In the genomic region with DNA sequence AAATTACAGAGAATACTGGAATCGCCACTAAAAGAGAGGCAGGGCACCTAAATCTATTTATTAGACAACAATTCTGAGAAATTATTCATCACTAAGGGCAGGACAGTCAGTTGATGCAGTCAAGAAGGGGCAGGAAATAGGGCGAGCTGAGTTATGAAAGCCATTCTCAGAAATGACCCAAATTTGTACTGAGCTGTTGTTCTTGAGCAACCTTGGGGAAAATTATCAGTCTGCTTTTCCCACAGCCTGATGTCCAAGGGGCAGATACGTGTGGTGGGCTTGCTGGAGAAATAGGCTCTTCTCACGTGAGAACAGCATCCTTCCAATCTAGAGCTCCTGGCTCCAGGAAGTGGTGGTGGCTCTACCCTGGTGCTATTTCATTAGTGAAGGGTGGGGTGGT, we compare ENCODE assay signal across 31 cellular contexts. TPM values are rescaled to one million over a fixed set of nuclear protein-coding genes. Genes with fewer than 3 reads are reported as not detected.
DNase-seq lines count a peak whose midpoint lies in the region; ATAC-seq and TF ChIP-seq lines count a peak whose summit lies in the region.
"Had no signal": no experiment of that assay in that cellular context is flagged by ENCODE, and none has a peak within 500 bp of the region (broad histone marks: within the 10 kb centered on the region; RNA-seq: fewer than 3 reads in every experiment).

No MANE protein-coding gene starts in this region.

- H3K27me3 Mint-ChIP-seq in natural killer cell treated with Interleukin-12 subunit alpha and Interleukin-12 subunit beta and Interleukin-15 and Interleukin-18, amount 100 ng/mL, for 72 hours = peaks cover 0 to 10% of the 10 kb centered on the region in 2 donors
- peaks cover 0 to 2% of the 10 kb centered on the region in 2 donors for H3K27me3 Mint-ChIP-seq in natural killer cell (ENCODE audit: low read depth in 2 of 2)
- H3K27me3 Mint-ChIP-seq: activated naive CD8-positive, alpha-beta T cell treated with anti-CD3 and anti-CD28 coated beads, Interleukin-2, amount 10 ng/mL, durations not matched to agents 7 days and 5 days; activated T-helper 17 cell treated with anti-CD3 and anti-CD28 coated beads, Interleukin-2, amount 50 U/mL, for 72 hours had no signal

- no peak overlapping the region for H3K27ac ChIP-seq in ovary
- H3K27ac ChIP-seq: brain microvascular endothelial cell, HL-60, neural progenitor cell, prostate gland had no signal

- H3K9me3 ChIP-seq in ovary = no peaks in the 10 kb centered on the region
- H3K9me3 ChIP-seq: prostate gland had no signal

- no peak overlapping the region for H3K27ac Mint-ChIP-seq in natural killer cell treated with Interleukin-12 subunit alpha and Interleukin-12 subunit beta and Interleukin-15 and Interleukin-18, amount 100 ng/mL, for 72 hours
- no peak overlapping the region for H3K27ac Mint-ChIP-seq in natural killer cell
- H3K27ac Mint-ChIP-seq: activated naive CD8-positive, alpha-beta T cell treated with anti-CD3 and anti-CD28 coated beads, Interleukin-2, amount 10 ng/mL, durations not matched to agents 7 days and 5 days; activated T-helper 17 cell treated with anti-CD3 and anti-CD28 coated beads, Interleukin-2, amount 50 U/mL, for 72 hours; HFFc6; neural progenitor cell had no signal

- H3K9me3 Mint-ChIP-seq in natural killer cell treated with Interleukin-12 subunit alpha and Interleukin-12 subunit beta and Interleukin-15 and Interleukin-18, amount 100 ng/mL, for 72 hours = no peaks in the 10 kb centered on the region
- no peaks in the 10 kb centered on the region for H3K9me3 Mint-ChIP-seq in natural killer cell
- H3K9me3 Mint-ChIP-seq: activated naive CD8-positive, alpha-beta T cell treated with anti-CD3 and anti-CD28 coated beads, Interleukin-2, amount 10 ng/mL, durations not matched to agents 7 days and 5 days; activated T-helper 17 cell treated with anti-CD3 and anti-CD28 coated beads, Interleukin-2, amount 50 U/mL, for 72 hours; HFFc6 had no signal

- peak overlapping the region; percentile 31 for H3K4me3 Mint-ChIP-seq in natural killer cell treated with Interleukin-12 subunit alpha and Interleukin-12 subunit beta and Interleukin-15 and Interleukin-18, amount 100 ng/mL, for 72 hours
- no peak overlapping the region for H3K4me3 Mint-ChIP-seq in natural killer cell
- H3K4me3 Mint-ChIP-seq: activated naive CD8-positive, alpha-beta T cell treated with anti-CD3 and anti-CD28 coated beads, Interleukin-2, amount 10 ng/mL, durations not matched to agents 7 days and 5 days; activated T-helper 17 cell treated with anti-CD3 and anti-CD28 coated beads, Interleukin-2, amount 50 U/mL, for 72 hours; CD14-positive monocyte; HFFc6; neural progenitor cell had no signal

- TF ChIP-seq POLR2A in ovary (IDR thresholded peaks at IDR 0.05) = no peak

- TF ChIP-seq EP300 in ovary (IDR thresholded peaks at IDR 0.05) = peak; percentile 74

- 41 to 57% (median 56%) methylated on average over 4 of the region's 4 CpGs for WGBS in ovary, 3 donors

- DNase-seq in natural killer cell treated with Interleukin-12 subunit alpha and Interleukin-12 subunit beta and Interleukin-15 and Interleukin-18, amount 100 ng/mL, for 72 hours (ENCODE audit: low spot score) = no peak
- DNase-seq in natural killer cell = no peak
- peak; percentile 25 for DNase-seq in fibroblast of mammary gland (ENCODE audit: low read depth)
- peak in 1 of 5 donors; percentile 27 for DNase-seq in ovary
- no peak for DNase-seq in COLO668 (lab: John Stamatoyannopoulos, UW; ENCODE audit: unreplicated experiment)
- DNase-seq in NCI-H82 treated with DMSO at 0.1 percent for 48 hours (lab: John Stamatoyannopoulos, UW; ENCODE audit: unreplicated experiment) = no peak
- DNase-seq: activated CD4-positive, alpha-beta T cell treated with anti-CD3 and anti-CD28 coated beads for 1 hour; activated naive CD8-positive, alpha-beta T cell treated with anti-CD3 and anti-CD28 coated beads, Interleukin-2, amount 10 ng/mL, durations not matched to agents 7 days and 5 days; brain microvascular endothelial cell; dermis blood vessel endothelial cell; DMS 273 treated with DMSO at 0.1 percent for 48 hours; HFFc6; IMR-90; kidney glomerular epithelial cell; NCI-H1436 treated with DMSO at 0.1 percent for 48 hours; NCI-H2171; NCI-H526; stimulated activated CD4-positive, alpha-beta T cell treated with anti-CD3 and anti-CD28 coated beads, Interleukin-4, amount 100 ng/mL, for 4 hours; substantia nigra; SW 1271 had no signal

- H3K4me3 ChIP-seq in fibroblast of mammary gland (ENCODE audit: control insufficient read depth, low read depth, low read length) = no peak overlapping the region
- no peak overlapping the region for H3K4me3 ChIP-seq in ovary
- H3K4me3 ChIP-seq: neural progenitor cell, prostate gland had no signal

- no peaks in the 10 kb centered on the region for H3K27me3 ChIP-seq in ovary
- H3K27me3 ChIP-seq: brain microvascular endothelial cell, neural progenitor cell had no signal

- no peaks in the 10 kb centered on the region for H3K36me3 ChIP-seq in ovary
- H3K36me3 ChIP-seq: brain microvascular endothelial cell, neural progenitor cell, prostate gland had no signal

- peak in 1 of 2 donors; percentile 51 for ATAC-seq in natural killer cell treated with Interleukin-12 subunit alpha and Interleukin-12 subunit beta and Interleukin-15 and Interleukin-18, amount 100 ng/mL, for 72 hours
- no peak for ATAC-seq in natural killer cell
- ATAC-seq in HG02885 (IDR thresholded peaks at IDR 0.05; ENCODE audit: poor library complexity, unreplicated experiment) = no peak
- ATAC-seq in GM18519 (IDR thresholded peaks at IDR 0.05; ENCODE audit: low FRiP score, unreplicated experiment) = no peak
- ATAC-seq: activated T-helper 17 cell treated with anti-CD3 and anti-CD28 coated beads, Interleukin-2, amount 50 U/mL, for 72 hours had no signal

- peaks cover 6% of the 10 kb centered on the region for H3K4me1 ChIP-seq in ovary (ENCODE audit: insufficient read depth)
- H3K4me1 ChIP-seq: prostate gland had no signal

- TF ChIP-seq CTCF in natural killer cell (IDR thresholded peaks at IDR 0.05) = no peak
- no peak for TF ChIP-seq CTCF in fibroblast of mammary gland (conservative IDR thresholded peaks at IDR 0.05; ENCODE audit: control insufficient read depth, insufficient read depth, low read depth, low read length)
- no peak for TF ChIP-seq CTCF in ovary (IDR thresholded peaks at IDR 0.05)

- no peaks in the 10 kb centered on the region for H3K36me3 Mint-ChIP-seq in natural killer cell treated with Interleukin-12 subunit alpha and Interleukin-12 subunit beta and Interleukin-15 and Interleukin-18, amount 100 ng/mL, for 72 hours
- H3K36me3 Mint-ChIP-seq in natural killer cell = no peaks in the 10 kb centered on the region
- H3K36me3 Mint-ChIP-seq: activated naive CD8-positive, alpha-beta T cell treated with anti-CD3 and anti-CD28 coated beads, Interleukin-2, amount 10 ng/mL, durations not matched to agents 7 days and 5 days; CD14-positive monocyte had no signal

- intact Hi-C loops in natural killer cell (cut with micrococcal nuclease) = no loop called here
- intact Hi-C loops in ovary (cut with DNase I) = no loop called here

- peaks cover 0 to 5% of the 10 kb centered on the region in 2 donors for H3K4me1 Mint-ChIP-seq in natural killer cell treated with Interleukin-12 subunit alpha and Interleukin-12 subunit beta and Interleukin-15 and Interleukin-18, amount 100 ng/mL, for 72 hours (ENCODE audit: low read depth in 2 of 2)
- H3K4me1 Mint-ChIP-seq in natural killer cell = no peaks in the 10 kb centered on the region
- H3K4me1 Mint-ChIP-seq: activated T-helper 17 cell treated with anti-CD3 and anti-CD28 coated beads, Interleukin-2, amount 50 U/mL, for 72 hours had no signal

RNA-seq across cellular contexts. Expression of a gene that starts 38.6 kb away (rescaled TPM):
- 1 to 10 TPM; 1.3 to 2.0 TPM for total RNA-seq in natural killer cell treated with Interleukin-12 subunit alpha and Interleukin-12 subunit beta and Interleukin-15 and Interleukin-18, amount 100 ng/mL, for 72 hours
- total RNA-seq in natural killer cell (1 to 10 TPM; 1.8 to 4.5 (median 3.0) TPM), ovary (10 to 100 TPM; 17.7 to 52.5 (median 38.0) TPM)
- 10 to 100 TPM; 26.5 to 46.0 TPM for polyA plus RNA-seq in ovary

RNA-seq across cellular contexts. Expression of a gene that starts 49.1 kb away (rescaled TPM):
- total RNA-seq in natural killer cell treated with Interleukin-12 subunit alpha and Interleukin-12 subunit beta and Interleukin-15 and Interleukin-18, amount 100 ng/mL, for 72 hours = not detected
- not detected for total RNA-seq in natural killer cell
- 10 to 100 TPM in 1 of 7 donors, 1 to 10 TPM in 4, not detected in 2; 2.1 to 13.8 (median 3.5) TPM for total RNA-seq in ovary
- 1 to 10 TPM in 1 of 2 donors, not detected in 1; 3.7 TPM for polyA plus RNA-seq in ovary
- total RNA-seq: activated naive CD8-positive, alpha-beta T cell treated with anti-CD3 and anti-CD28 coated beads, Interleukin-2, amount 10 ng/mL, durations not matched to agents 7 days and 5 days; activated T-helper 17 cell treated with anti-CD3 and anti-CD28 coated beads, Interleukin-2, amount 50 U/mL, for 72 hours; dermis blood vessel endothelial cell; endothelial cell of umbilical vein; frontal cortex; G401; HFFc6; IMR-90; mononuclear cell had no signal
- polyA plus RNA-seq: CD14-positive monocyte, IMR-90 had no signal
